ENCODE assay signal across 12 cellular contexts in the genomic region with DNA sequence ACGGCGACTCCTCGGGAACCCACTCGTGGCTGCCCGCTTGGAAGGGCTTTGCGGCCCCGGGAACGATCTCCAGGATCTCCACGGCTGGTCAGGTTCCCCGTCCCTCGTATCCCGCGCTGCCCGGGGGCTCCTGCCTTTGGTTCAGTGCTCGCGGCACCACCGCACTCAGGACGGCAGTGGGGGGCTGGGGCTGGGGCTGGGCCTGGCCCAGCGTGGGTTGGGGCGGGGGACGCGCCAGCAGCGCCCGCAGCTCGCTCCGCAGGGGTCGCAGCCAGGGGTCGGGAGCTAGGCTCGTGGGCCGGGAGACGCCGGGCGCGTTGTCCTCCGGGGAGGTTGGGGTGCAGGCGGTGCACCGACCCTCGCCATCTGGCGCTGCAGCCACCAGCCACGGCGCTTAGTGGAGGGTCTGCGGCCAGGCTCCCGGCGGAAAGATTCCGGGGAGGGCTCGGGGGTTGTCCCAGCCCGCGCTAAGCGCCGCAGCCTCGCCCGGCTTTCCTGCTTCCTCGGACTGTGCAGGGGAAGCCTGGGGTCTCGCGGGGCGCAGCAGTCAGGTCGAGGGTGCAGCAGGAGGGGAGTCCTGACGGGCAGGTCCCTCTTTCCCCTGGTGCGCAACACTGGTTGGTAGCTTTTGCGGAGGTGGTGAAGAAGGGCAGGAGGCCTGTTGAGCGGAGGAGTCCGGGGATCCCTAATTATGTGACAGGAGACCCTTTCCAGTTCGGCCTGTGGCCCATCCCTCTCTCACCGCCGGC. TPM values are rescaled to one million over a fixed set of nuclear protein-coding genes. Genes with fewer than 3 reads are reported as not detected.
DNase-seq lines count a peak whose midpoint lies in the region; ATAC-seq and TF ChIP-seq lines count a peak whose summit lies in the region.
"Had no signal": no experiment of that assay in that cellular context is flagged by ENCODE, and none has a peak within 500 bp of the region (broad histone marks: within the 10 kb centered on the region; RNA-seq: fewer than 3 reads in every experiment).

No MANE protein-coding gene starts in this region.

- no peaks in the 10 kb centered on the region for H3K9me3 ChIP-seq in mammary epithelial cell (replicated peaks; ENCODE audit: insufficient read depth, low read length)
- H3K9me3 ChIP-seq in naive thymus-derived CD4-positive, alpha-beta T cell (ENCODE audit: control insufficient read depth in 2 of 3, low read length in 3 of 3) = no peaks in the 10 kb centered on the region
- H3K9me3 ChIP-seq in suprapubic skin = no peaks in the 10 kb centered on the region
- H3K9me3 ChIP-seq: SJCRH30 had no signal

- POLR2A ChIA-PET in naive thymus-derived CD4-positive, alpha-beta T cell (lab: Charles Lee) = no interaction called here

- H3K36me3 ChIP-seq in mammary epithelial cell (ENCODE audit: insufficient read depth, low read length) (no peaks in the 10 kb centered on the region), suprapubic skin (no peaks in the 10 kb centered on the region)
- no peaks in the 10 kb centered on the region for H3K36me3 ChIP-seq in naive thymus-derived CD4-positive, alpha-beta T cell (ENCODE audit: control insufficient read depth in 2 of 3, insufficient read depth in 3 of 3, low read length in 3 of 3)
- H3K36me3 ChIP-seq: SJCRH30 had no signal

- BruUV-seq in mammary epithelial cell (replicated peaks; lab: Mats Ljungman, UMichigan) = no TSS peak

- H3K36me3 Mint-ChIP-seq in activated T-cell treated with anti-CD3 and anti-CD28 coated beads, Interleukin-2, amount 50 U/mL, for 72 hours (ENCODE audit: insufficient read depth in 2 of 2) = no peaks in the 10 kb centered on the region
- peaks cover 0 to 1% (median 0%) of the 10 kb centered on the region in 5 donors for H3K36me3 Mint-ChIP-seq in naive thymus-derived CD4-positive, alpha-beta T cell
- no peaks in the 10 kb centered on the region for H3K36me3 Mint-ChIP-seq in activated CD8-positive, alpha-beta memory T cell treated with anti-CD3 and anti-CD28 coated beads, Interleukin-2, amount 10 ng/mL, durations not matched to agents 7 days and 5 days

- H3K4me1 ChIP-seq in mammary epithelial cell (ENCODE audit: insufficient read depth, low read length) = peaks cover 20% of the 10 kb centered on the region
- H3K4me1 ChIP-seq in naive thymus-derived CD4-positive, alpha-beta T cell (ENCODE audit: control insufficient read depth in 2 of 2, insufficient read depth in 2 of 2, low read length in 2 of 2) = peaks cover 0 to 31% of the 10 kb centered on the region in 2 donors
- peaks cover 57% of the 10 kb centered on the region for H3K4me1 ChIP-seq in suprapubic skin
- H3K4me1 ChIP-seq: SJCRH30 had no signal

- intact Hi-C loops in mammary epithelial cell (cut with micrococcal nuclease) = loop anchor here (5.0 to 10.0 kb wide), 2 partner anchors 76 to 203 kb away; no protein-coding TSS in a partner anchor
- intact Hi-C loops in naive thymus-derived CD4-positive, alpha-beta T cell (cut with micrococcal nuclease) = loop anchor here in 1 of 2 donors (2.0 kb wide), 1 partner anchor 123 kb away; no protein-coding TSS in a partner anchor

- H3K27me3 Mint-ChIP-seq in activated T-cell treated with anti-CD3 and anti-CD28 coated beads, Interleukin-2, amount 50 U/mL, for 72 hours (ENCODE audit: low read depth) = peaks cover 86% of the 10 kb centered on the region
- H3K27me3 Mint-ChIP-seq in naive thymus-derived CD4-positive, alpha-beta T cell = peaks cover 71 to 84% (median 80%) of the 10 kb centered on the region in 5 donors
- H3K27me3 Mint-ChIP-seq in activated CD8-positive, alpha-beta memory T cell treated with anti-CD3 and anti-CD28 coated beads, Interleukin-2, amount 10 ng/mL, durations not matched to agents 7 days and 5 days = peaks cover 92% of the 10 kb centered on the region

- H3K4me2 ChIP-seq in mammary epithelial cell (ENCODE audit: insufficient read depth, low read depth, low read length) = no peak overlapping the region

- TF ChIP-seq CTCF in mammary epithelial cell (conservative IDR thresholded peaks at IDR 0.05 in 1 of 2, IDR thresholded peaks at IDR 0.05 in 1 of 2; ENCODE audit: extremely low read depth in 1 of 2, insufficient read depth in 1 of 2, low read depth in 1 of 2, low read length in 2 of 2) (no peak), suprapubic skin (IDR thresholded peaks at IDR 0.05) (no peak)

- peaks cover 83% of the 10 kb centered on the region for H3K27me3 ChIP-seq in mammary epithelial cell (ENCODE audit: insufficient read depth, low read length)
- H3K27me3 ChIP-seq in naive thymus-derived CD4-positive, alpha-beta T cell (ENCODE audit: control insufficient read depth in 2 of 2, insufficient read depth in 2 of 2, low read length in 2 of 2) = peaks cover 0 to 35% of the 10 kb centered on the region in 2 donors
- H3K27me3 ChIP-seq in suprapubic skin = peaks cover 100% of the 10 kb centered on the region
- H3K27me3 ChIP-seq: SJCRH30 had no signal

- no peak overlapping the region for H3K9ac ChIP-seq in mammary epithelial cell (ENCODE audit: insufficient read depth, low read length)

- H2AFZ ChIP-seq in mammary epithelial cell (ENCODE audit: low read depth, low read length) = peak overlapping the region; percentile 57

- H3K4me3 Mint-ChIP-seq in activated T-cell treated with anti-CD3 and anti-CD28 coated beads, Interleukin-2, amount 50 U/mL, for 72 hours = peak overlapping the region; percentile 74 to 77
- peak overlapping the region in 9 of 10 donors; percentile 48 to 82 (median 72) for H3K4me3 Mint-ChIP-seq in naive thymus-derived CD4-positive, alpha-beta T cell
- H3K4me3 Mint-ChIP-seq in activated CD8-positive, alpha-beta memory T cell treated with anti-CD3 and anti-CD28 coated beads, Interleukin-2, amount 10 ng/mL, durations not matched to agents 7 days and 5 days = no peak overlapping the region
- H3K4me3 Mint-ChIP-seq: activated CD4-positive, alpha-beta T cell treated with anti-CD3 and anti-CD28 coated beads, Interleukin-2, amount 10 ng/mL, durations not matched to agents 24 days and 14 days had no signal

- no peak for DNase-seq in activated T-cell treated with anti-CD3 and anti-CD28 coated beads, Interleukin-2, amount 50 U/mL, for 72 hours
- DNase-seq in activated T-cell treated with anti-CD3 and anti-CD28 coated beads, Interleukin-2, amount 50 U/mL, for 1 hour = no peak
- DNase-seq in mammary epithelial cell = no peak
- DNase-seq in naive thymus-derived CD4-positive, alpha-beta T cell = peak in 1 of 9 donors; percentile 20
- DNase-seq in suprapubic skin (ENCODE audit: low spot score in 2 of 2) = peak in 1 of 2 donors; percentile 70
- DNase-seq in activated CD8-positive, alpha-beta memory T cell treated with anti-CD3 and anti-CD28 coated beads, Interleukin-2, amount 10 ng/mL, durations not matched to agents 7 days and 5 days = no peak
- no peak for DNase-seq in AG08395 (ENCODE audit: low spot score)
- DNase-seq: activated CD4-positive, alpha-beta T cell treated with anti-CD3 and anti-CD28 coated beads, Interleukin-2, amount 10 ng/mL, durations not matched to agents 24 days and 14 days; NCI-H1092 treated with DMSO at 0.1 percent for 48 hours; NCI-H774; SJCRH30 had no signal

- dilution Hi-C loops in mammary epithelial cell (cut with HindIII; ENCODE audit: low sequenced_read_pairs) = no loop called here

- WGBS in mammary epithelial cell (ENCODE audit: low coverage, missing lambda C conversion rate) = 10% methylated on average over 4 of the region's 65 CpGs
- 17% methylated on average over 25 of the region's 65 CpGs for WGBS in suprapubic skin

- no peak for TF ChIP-seq POLR2A in suprapubic skin (IDR thresholded peaks at IDR 0.05)

- in situ Hi-C loops in mammary epithelial cell (cut with MboI; ENCODE audit: low sequenced_read_pairs in 2 of 2) = no loop called here

- CTCF ChIA-PET in mammary epithelial cell (lab: Charles Lee; ENCODE audit: low non-redundant PET) = no interaction called here
- CTCF ChIA-PET in naive thymus-derived CD4-positive, alpha-beta T cell (lab: Charles Lee) = no interaction called here
- CTCF ChIA-PET in activated CD8-positive, alpha-beta memory T cell treated with anti-CD3 and anti-CD28 coated beads, Interleukin-2, amount 10 ng/mL, durations not matched to agents 7 days and 5 days (lab: Charles Lee) = no interaction called here

- H3K27ac ChIP-seq in mammary epithelial cell (ENCODE audit: insufficient read depth, low read depth, low read length) = no peak overlapping the region
- no peak overlapping the region for H3K27ac ChIP-seq in naive thymus-derived CD4-positive, alpha-beta T cell (ENCODE audit: low read depth, low read length)
- H3K27ac ChIP-seq in suprapubic skin = no peak overlapping the region
- H3K27ac ChIP-seq: SJCRH30 had no signal

- no peak overlapping the region for H3K27ac Mint-ChIP-seq in activated T-cell treated with anti-CD3 and anti-CD28 coated beads, Interleukin-2, amount 50 U/mL, for 72 hours
- no peak overlapping the region for H3K27ac Mint-ChIP-seq in naive thymus-derived CD4-positive, alpha-beta T cell
- no peak overlapping the region for H3K27ac Mint-ChIP-seq in activated CD8-positive, alpha-beta memory T cell treated with anti-CD3 and anti-CD28 coated beads, Interleukin-2, amount 10 ng/mL, durations not matched to agents 7 days and 5 days

- ATAC-seq in activated T-cell treated with anti-CD3 and anti-CD28 coated beads, Interleukin-2, amount 50 U/mL, for 72 hours (replicated peaks in 1 of 2) = no peak
- ATAC-seq in naive thymus-derived CD4-positive, alpha-beta T cell = no peak
- no peak for ATAC-seq in activated CD8-positive, alpha-beta memory T cell treated with anti-CD3 and anti-CD28 coated beads, Interleukin-2, amount 10 ng/mL, durations not matched to agents 7 days and 5 days
- no peak for ATAC-seq in GM18858 (IDR thresholded peaks at IDR 0.05; ENCODE audit: unreplicated experiment)

- no peak for TF ChIP-seq EP300 in suprapubic skin (IDR thresholded peaks at IDR 0.05)

- peaks cover 57% of the 10 kb centered on the region for H3K4me1 Mint-ChIP-seq in activated T-cell treated with anti-CD3 and anti-CD28 coated beads, Interleukin-2, amount 50 U/mL, for 72 hours (ENCODE audit: low read depth)
- peaks cover 8 to 61% (median 51%) of the 10 kb centered on the region in 7 donors for H3K4me1 Mint-ChIP-seq in naive thymus-derived CD4-positive, alpha-beta T cell
- H3K4me1 Mint-ChIP-seq in activated CD8-positive, alpha-beta memory T cell treated with anti-CD3 and anti-CD28 coated beads, Interleukin-2, amount 10 ng/mL, durations not matched to agents 7 days and 5 days = peaks cover 11% of the 10 kb centered on the region

- H3K9me3 Mint-ChIP-seq in activated T-cell treated with anti-CD3 and anti-CD28 coated beads, Interleukin-2, amount 50 U/mL, for 72 hours = no peaks in the 10 kb centered on the region
- peaks cover 0 to 3% (median 0%) of the 10 kb centered on the region in 11 donors for H3K9me3 Mint-ChIP-seq in naive thymus-derived CD4-positive, alpha-beta T cell
- H3K9me3 Mint-ChIP-seq in activated CD8-positive, alpha-beta memory T cell treated with anti-CD3 and anti-CD28 coated beads, Interleukin-2, amount 10 ng/mL, durations not matched to agents 7 days and 5 days (ENCODE audit: low read depth) = no peaks in the 10 kb centered on the region
- H3K9me3 Mint-ChIP-seq: activated CD4-positive, alpha-beta T cell treated with anti-CD3 and anti-CD28 coated beads, Interleukin-2, amount 10 ng/mL, durations not matched to agents 24 days and 14 days had no signal

- H3K79me2 ChIP-seq in mammary epithelial cell (ENCODE audit: insufficient read depth, low read length) = no peaks in the 10 kb centered on the region

- H3K4me3 ChIP-seq in mammary epithelial cell (replicated peaks in 1 of 3; ENCODE audit: insufficient read depth in 1 of 3, low read depth in 2 of 3, low read length in 3 of 3) (no peak overlapping the region), suprapubic skin (peak overlapping the region; percentile 34)
- H3K4me3 ChIP-seq in naive thymus-derived CD4-positive, alpha-beta T cell (ENCODE audit: low read length) = no peak overlapping the region
- H3K4me3 ChIP-seq: SJCRH30 had no signal

- H4K20me1 ChIP-seq in mammary epithelial cell (ENCODE audit: insufficient read depth, low read length) = no peaks in the 10 kb centered on the region

RNA-seq across cellular contexts. Expression of gene SIM2, which starts 9.0 kb away (rescaled TPM):
- total RNA-seq in activated T-cell treated with anti-CD3 and anti-CD28 coated beads, Interleukin-2, amount 50 U/mL, for 72 hours = 1 to 10 TPM; 1.9 to 4.1 TPM
- total RNA-seq in mammary epithelial cell (under 1 TPM in 1 of 2 donors, not detected in 1; under 0.01 TPM), suprapubic skin (1 to 10 TPM in 1 of 4 donors, not detected in 3; 1.2 TPM)
- polyA plus RNA-seq in mammary epithelial cell = not detected
- polyA minus RNA-seq in mammary epithelial cell = not detected
- total RNA-seq in naive thymus-derived CD4-positive, alpha-beta T cell = under 1 TPM in 1 of 5 experiments, not detected in 4; 0.12 TPM
- not detected for polyA plus RNA-seq in naive thymus-derived CD4-positive, alpha-beta T cell
- under 1 TPM in 1 of 2 experiments, not detected in 1; 0.09 TPM for total RNA-seq in activated CD8-positive, alpha-beta memory T cell treated with anti-CD3 and anti-CD28 coated beads, Interleukin-2, amount 10 ng/mL, durations not matched to agents 7 days and 5 days
